ENCODE assay signal across 26 cellular contexts in the genomic region with DNA sequence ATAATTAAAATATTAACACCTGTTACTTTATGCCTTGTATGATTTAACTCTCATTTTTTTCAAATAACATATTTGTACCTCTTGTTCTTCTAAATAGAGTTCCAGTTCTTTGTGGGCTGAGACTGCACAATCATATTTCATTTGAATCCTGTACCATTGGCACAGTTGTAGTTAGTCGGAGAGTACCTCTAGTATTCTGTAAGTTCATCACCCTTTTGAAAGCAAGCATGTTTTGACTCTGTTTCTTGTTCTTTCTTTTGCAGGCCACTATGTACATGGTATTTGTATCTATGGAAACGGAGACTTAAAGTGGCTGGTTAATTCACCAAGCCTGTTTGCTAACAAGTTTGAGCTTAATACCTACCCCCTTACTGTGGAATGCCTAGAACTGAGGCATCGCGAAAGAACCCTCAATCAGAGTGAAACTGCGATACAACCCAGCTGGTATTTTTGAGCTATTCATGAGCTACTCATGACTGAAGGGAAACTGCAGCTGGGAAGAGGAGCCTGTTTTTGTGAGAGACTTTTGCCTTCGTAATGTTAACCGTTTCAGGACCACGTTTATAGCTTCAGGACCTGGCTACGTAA.
DNase-seq lines count a peak whose midpoint lies in the region; ATAC-seq and TF ChIP-seq lines count a peak whose summit lies in the region.
"Had no signal": no experiment of that assay in that cellular context is flagged by ENCODE, and none has a peak within 500 bp of the region (broad histone marks: within the 10 kb centered on the region; RNA-seq: fewer than 3 reads in every experiment).

No MANE protein-coding gene starts in this region.

- intact Hi-C loops in ascending aorta (cut with DNase I), result no loop called here

- no peaks in the 10 kb centered on the region for H4K20me1 ChIP-seq in OCI-LY3 (ENCODE audit: insufficient read depth, low read length)

- DNase-seq in AG04450 (ENCODE audit: low read depth, low spot score), result peak; percentile 45
- no peak for DNase-seq in nucleus accumbens (lab: John Stamatoyannopoulos, UW)
- no peak for DNase-seq in RPMI8226
- DNase-seq in ascending aorta (ENCODE audit: low spot score in 2 of 2), result no peak
- DNase-seq in SW 1271 (lab: John Stamatoyannopoulos, UW), result no peak
- DNase-seq: activated CD4-positive, alpha-beta T cell treated with anti-CD3 and anti-CD28 coated beads, Interleukin-2, amount 50 U/mL, for 4 hours; activated gamma-delta T cell treated with Interleukin-2 at 50 U/mL for 16 hours; amniotic stem cell; central memory CD4-positive, alpha-beta T cell; dorsolateral prefrontal cortex; GDM1; GOT3; heart right ventricle; KG1; left colon; NCI-H187 treated with DMSO at 0.1 percent for 48 hours; NCI-H2227 treated with DMSO at 0.1 percent for 48 hours; nephron progenitor cell; WERI-Rb-1 had no signal

- H3K27ac ChIP-seq in AG04450 (ENCODE audit: low read depth, low read length) (peak overlapping the region; percentile 34), OCI-LY3 (ENCODE audit: low read length) (no peak overlapping the region), muscle layer of duodenum (ENCODE audit: low read length) (peak overlapping the region; percentile 2), ascending aorta (no peak overlapping the region)
- H3K27ac ChIP-seq: dorsolateral prefrontal cortex, epithelial cell of prostate, heart right ventricle, prostate gland, skin epidermis, WERI-Rb-1 had no signal

- H3K27me3 ChIP-seq in AG04450 (ENCODE audit: control insufficient read depth, insufficient read depth, low read length) (no peaks in the 10 kb centered on the region), OCI-LY3 (ENCODE audit: low read depth, low read length) (no peaks in the 10 kb centered on the region), muscle layer of duodenum (ENCODE audit: low read depth, low read length) (no peaks in the 10 kb centered on the region), ascending aorta (no peaks in the 10 kb centered on the region)
- H3K27me3 ChIP-seq: heart right ventricle had no signal

- ATAC-seq in HG02571 (IDR thresholded peaks at IDR 0.05; ENCODE audit: unreplicated experiment), result peak; percentile 82
- ATAC-seq: heart right ventricle; left colon; stimulated activated memory B cell treated with anti-CD40 and anti-IgM and Interleukin-4, amounts not matched to agents 10 μg/mL and 1 μg/mL and 100 μg/mL, for 72 hours had no signal

- no peak overlapping the region for H2AFZ ChIP-seq in OCI-LY3 (ENCODE audit: low read depth, low read length)

- no peaks in the 10 kb centered on the region for H3K79me2 ChIP-seq in OCI-LY3 (ENCODE audit: low read length)

- peaks cover 36% of the 10 kb centered on the region for H3K36me3 ChIP-seq in OCI-LY3 (replicated peaks; ENCODE audit: low read depth, low read length)
- H3K36me3 ChIP-seq in muscle layer of duodenum (ENCODE audit: control insufficient read depth in 1 of 2, insufficient read depth in 2 of 2, low read length in 2 of 2), result peaks cover 6 to 9% of the 10 kb centered on the region in 2 donors
- peaks cover 0 to 56% of the 10 kb centered on the region in 2 donors for H3K36me3 ChIP-seq in ascending aorta
- H3K36me3 ChIP-seq: prostate gland, WERI-Rb-1 had no signal

- POLR2A ChIA-PET in AG04450 (lab: Yijun Ruan, JAX), result interaction anchor here (0.6 to 1.6 kb wide), 4 partner anchors 16 to 160 kb away, joined by 3 to 7 read pairs (median 6); partner anchors contain the start of gene TMEM14C

- H3K4me2 ChIP-seq in OCI-LY3 (ENCODE audit: low read length), result peak overlapping the region; percentile 34

- H3K9ac ChIP-seq in OCI-LY3 (ENCODE audit: low read length), result no peak overlapping the region

- H3K4me1 ChIP-seq in OCI-LY3 (ENCODE audit: low read length) (peaks cover 9% of the 10 kb centered on the region), muscle layer of duodenum (ENCODE audit: control insufficient read depth in 1 of 2, insufficient read depth in 2 of 2, low read length in 2 of 2) (peaks cover 0 to 11% of the 10 kb centered on the region in 2 donors), ascending aorta (no peaks in the 10 kb centered on the region)
- H3K4me1 ChIP-seq: prostate gland had no signal

- H3K4me3 ChIP-seq in AG04450 (ENCODE audit: low read depth, low read length), result peak overlapping the region; percentile 2; the same call in 1 of the 2 replicates
- H3K4me3 ChIP-seq in OCI-LY3 (ENCODE audit: low read length), result no peak overlapping the region
- H3K4me3 ChIP-seq in muscle layer of duodenum (ENCODE audit: low read depth in 1 of 2, low read length in 2 of 2), result no peak overlapping the region
- H3K4me3 ChIP-seq in ascending aorta, result no peak overlapping the region
- H3K4me3 ChIP-seq: heart right ventricle, prostate gland, skin epidermis had no signal

- no peak for TF ChIP-seq CTCF in AG04450 (IDR thresholded peaks at IDR 0.05; ENCODE audit: low read depth, low read length)
- no peak for TF ChIP-seq CTCF in OCI-LY3 (IDR thresholded peaks at IDR 0.05; ENCODE audit: low read depth, low read length)
- no peak for TF ChIP-seq CTCF in ascending aorta (IDR thresholded peaks at IDR 0.05)

- CTCF ChIA-PET in AG04450 (lab: Charles Lee), result interaction anchor here (0.6 to 1.2 kb wide), 3 partner anchors 9 to 56 kb away, joined by 3 read pairs; no protein-coding TSS in a partner anchor

- H3K9me3 ChIP-seq in AG04450 (ENCODE audit: control insufficient read depth, insufficient read depth, low read length) (no peaks in the 10 kb centered on the region), OCI-LY3 (ENCODE audit: insufficient read depth, low read length) (no peaks in the 10 kb centered on the region), muscle layer of duodenum (ENCODE audit: control insufficient read depth in 1 of 2, low read length in 2 of 2) (no peaks in the 10 kb centered on the region), ascending aorta (no peaks in the 10 kb centered on the region)
- H3K9me3 ChIP-seq: prostate gland had no signal

Comparison
In these comparisons a context has a peak if more than half of its experiments do, and no peak if none do; other contexts are left out.
1. H3K27ac ChIP-seq: peak in AG04450 (single experiment) and muscle layer of duodenum (single experiment); none in OCI-LY3 (single experiment) and ascending aorta (0 of 2).